Comparison of ENCODE assay signal across 8 cellular contexts in the genomic region with DNA sequence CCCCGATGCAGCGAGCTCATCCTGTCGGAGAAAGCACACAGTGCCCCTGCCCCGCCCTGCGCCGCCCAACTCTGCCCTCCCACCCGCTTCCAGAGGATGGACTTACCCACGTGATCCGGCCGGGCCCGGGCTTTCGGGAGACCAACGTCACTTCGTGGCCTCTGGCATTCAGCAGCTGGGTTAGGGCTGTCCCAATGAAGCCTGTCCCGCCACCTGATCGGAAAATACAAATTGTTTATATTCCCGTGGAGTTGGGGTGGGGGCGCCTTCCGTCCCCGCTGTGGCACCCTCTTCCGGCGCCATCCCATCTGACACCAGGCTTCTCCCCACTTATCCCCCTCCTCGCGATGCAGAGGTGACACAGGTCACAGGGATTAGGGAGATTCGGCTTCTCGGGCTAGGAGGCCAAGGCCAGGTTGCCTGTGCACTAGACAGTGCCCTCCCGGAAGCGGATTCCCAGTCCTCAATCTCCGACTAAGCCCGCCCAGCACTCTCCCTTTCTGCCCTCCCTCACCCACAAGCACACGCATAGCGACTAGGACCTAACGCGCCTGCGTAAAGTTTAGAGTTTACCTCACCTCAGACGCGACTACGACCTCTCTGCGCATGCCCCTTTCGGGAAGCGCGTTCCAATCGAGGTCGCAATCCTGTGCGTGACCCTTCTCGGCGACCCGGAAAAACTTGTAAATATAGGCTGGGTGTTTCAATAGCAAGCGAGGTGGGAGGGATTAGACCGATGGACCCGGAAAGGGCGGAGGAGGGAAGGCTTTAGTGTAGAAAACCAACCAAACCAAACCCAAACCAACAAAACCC. TPM values are rescaled to one million over a fixed set of nuclear protein-coding genes. Genes with fewer than 3 reads are reported as not detected.
DNase-seq lines count a peak whose midpoint lies in the region; ATAC-seq and TF ChIP-seq lines count a peak whose summit lies in the region.

A gene with protein sequence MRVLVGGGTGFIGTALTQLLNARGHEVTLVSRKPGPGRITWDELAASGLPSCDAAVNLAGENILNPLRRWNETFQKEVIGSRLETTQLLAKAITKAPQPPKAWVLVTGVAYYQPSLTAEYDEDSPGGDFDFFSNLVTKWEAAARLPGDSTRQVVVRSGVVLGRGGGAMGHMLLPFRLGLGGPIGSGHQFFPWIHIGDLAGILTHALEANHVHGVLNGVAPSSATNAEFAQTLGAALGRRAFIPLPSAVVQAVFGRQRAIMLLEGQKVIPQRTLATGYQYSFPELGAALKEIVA (minus strand): TSS at position 537 of the 813 bp plus-strand sequence. CDS start 7 bp downstream, at position 530.

- DNase-seq in EL (peak; percentile 99), H4 (ENCODE audit: low spot score) (peak; percentile 99), LoVo (ENCODE audit: low spot score) (peak; percentile 99), RWPE2 (ENCODE audit: low spot score) (peak; percentile 99), fibroblast of peridontal ligament (ENCODE audit: extremely low read depth) (peak; percentile 99), natural killer cell (peak; percentile 88)
- peak; percentile 98 for DNase-seq in activated T-helper 2 cell treated with anti-CD3 and anti-CD28 coated beads, Interferon-gamma antibody, Interleukin-2, Interleukin-4, amounts not matched to agents 10 μg/mL and 5 μg/mL and 100 μg/mL, durations not matched to agents 14 hours and 24 hours and 36 hours (ENCODE audit: low spot score)
- peak; percentile 97 for DNase-seq in stimulated activated naive CD4-positive, alpha-beta T cell treated with Interleukin-2 at 50 U/mL for 16 hours (lab: John Stamatoyannopoulos, UW)

- TF ChIP-seq CTCF in RWPE2 (IDR thresholded peaks at IDR 0.05; ENCODE audit: poor library complexity, severe bottlenecking), result no peak
- no peak for TF ChIP-seq CTCF in natural killer cell (IDR thresholded peaks at IDR 0.05)

- H3K36me3 Mint-ChIP-seq in activated T-helper 2 cell treated with anti-CD3 and anti-CD28 coated beads, Interferon-gamma antibody, Interleukin-2, Interleukin-4, amounts not matched to agents 10 μg/mL and 5 μg/mL and 100 μg/mL, durations not matched to agents 14 hours and 24 hours and 36 hours (ENCODE audit: low read depth), result peaks cover 34% of the 10 kb centered on the region
- H3K36me3 Mint-ChIP-seq in natural killer cell, result no peaks in the 10 kb centered on the region

- peaks cover 41% of the 10 kb centered on the region for H3K36me3 ChIP-seq in RWPE2 (ENCODE audit: low read depth)

- peak within 1 kb of the TSS; percentile 87 for H3K27ac ChIP-seq in RWPE2 (ENCODE audit: poor library complexity, severe bottlenecking)

- intact Hi-C loops in activated T-helper 2 cell treated with anti-CD3 and anti-CD28 coated beads, Interferon-gamma antibody, Interleukin-2, Interleukin-4, amounts not matched to agents 10 μg/mL and 5 μg/mL and 100 μg/mL, durations not matched to agents 14 hours and 24 hours and 36 hours (cut with micrococcal nuclease), result loop anchor here (1.0 to 2.0 kb wide), 3 partner anchors 11 to 328 kb away; a partner anchor contains a TSS
- intact Hi-C loops in natural killer cell (cut with micrococcal nuclease), result loop anchor here (1.0 to 10.0 kb wide), 4 partner anchors 11 to 328 kb away; a partner anchor contains a TSS

- peaks cover 6% of the 10 kb centered on the region for H3K4me1 ChIP-seq in RWPE2 (ENCODE audit: insufficient read depth, poor library complexity, severe bottlenecking)

- H3K4me3 Mint-ChIP-seq in activated T-helper 2 cell treated with anti-CD3 and anti-CD28 coated beads, Interferon-gamma antibody, Interleukin-2, Interleukin-4, amounts not matched to agents 10 μg/mL and 5 μg/mL and 100 μg/mL, durations not matched to agents 14 hours and 24 hours and 36 hours (ENCODE audit: low read depth), result peak within 1 kb of the TSS; percentile 95
- H3K4me3 Mint-ChIP-seq in natural killer cell, result peak within 1 kb of the TSS; percentile 91

- no peaks in the 10 kb centered on the region for H3K27me3 ChIP-seq in RWPE2 (ENCODE audit: insufficient read depth, poor library complexity, severe bottlenecking)

- no peaks in the 10 kb centered on the region for H3K27me3 Mint-ChIP-seq in activated T-helper 2 cell treated with anti-CD3 and anti-CD28 coated beads, Interferon-gamma antibody, Interleukin-2, Interleukin-4, amounts not matched to agents 10 μg/mL and 5 μg/mL and 100 μg/mL, durations not matched to agents 14 hours and 24 hours and 36 hours (ENCODE audit: low read depth)
- H3K27me3 Mint-ChIP-seq in natural killer cell (ENCODE audit: low read depth in 2 of 2), result peaks cover 0 to 5% of the 10 kb centered on the region in 2 donors

- H3K4me3 ChIP-seq in RWPE2 (ENCODE audit: severe bottlenecking), result peak within 1 kb of the TSS; percentile 62

- peak within 1 kb of the TSS; percentile 98 for H3K27ac Mint-ChIP-seq in activated T-helper 2 cell treated with anti-CD3 and anti-CD28 coated beads, Interferon-gamma antibody, Interleukin-2, Interleukin-4, amounts not matched to agents 10 μg/mL and 5 μg/mL and 100 μg/mL, durations not matched to agents 14 hours and 24 hours and 36 hours
- peak within 1 kb of the TSS; percentile 97 to 98 for H3K27ac Mint-ChIP-seq in natural killer cell

- H3K4me1 Mint-ChIP-seq in activated T-helper 2 cell treated with anti-CD3 and anti-CD28 coated beads, Interferon-gamma antibody, Interleukin-2, Interleukin-4, amounts not matched to agents 10 μg/mL and 5 μg/mL and 100 μg/mL, durations not matched to agents 14 hours and 24 hours and 36 hours (ENCODE audit: low read depth), result peaks cover 40% of the 10 kb centered on the region
- H3K4me1 Mint-ChIP-seq in natural killer cell, result peaks cover 37 to 48% of the 10 kb centered on the region in 2 donors

- H3K9me3 Mint-ChIP-seq in activated T-helper 2 cell treated with anti-CD3 and anti-CD28 coated beads, Interferon-gamma antibody, Interleukin-2, Interleukin-4, amounts not matched to agents 10 μg/mL and 5 μg/mL and 100 μg/mL, durations not matched to agents 14 hours and 24 hours and 36 hours, result no peaks in the 10 kb centered on the region
- no peaks in the 10 kb centered on the region for H3K9me3 Mint-ChIP-seq in natural killer cell

- H3K9me3 ChIP-seq in RWPE2 (ENCODE audit: severe bottlenecking), result no peaks in the 10 kb centered on the region

- ATAC-seq in RWPE2 (ENCODE audit: low read depth) (peak; percentile 86), natural killer cell (peak; percentile 88 to 97 (median 92))

RNA-seq across cellular contexts. Expression of the gene that starts here (rescaled TPM):
- total RNA-seq in H4 (2014; rRNA removed; shearing (Covaris generic)), result 8.6 and 11.3 TPM in 2 replicates
- 40.8 and 47.7 TPM in 2 replicates for total RNA-seq in activated T-helper 2 cell treated with anti-CD3 and anti-CD28 coated beads, Interferon-gamma antibody, Interleukin-2, Interleukin-4, amounts not matched to agents 10 μg/mL and 5 μg/mL and 100 μg/mL, durations not matched to agents 14 hours and 24 hours and 36 hours
- total RNA-seq in natural killer cell, result 100 to 1,000 TPM in 2 of 3 donors, 10 to 100 TPM in 1; 97.1 to 106 (median 100) TPM

Comparison
In these comparisons a context has a peak if more than half of its experiments do, and no peak if none do; other contexts are left out.
1. Peak in every context shown above with its lines: DNase-seq, ATAC-seq, H3K4me3 ChIP-seq and H3K27ac ChIP-seq.